Comparison of ENCODE assay signal across 8 cellular contexts in genomic region chr19:32407004-32407992, GRCh38. TPM values are rescaled to one million over a fixed set of nuclear protein-coding genes. Genes with fewer than 3 reads are reported as not detected.
DNase-seq lines count a peak whose midpoint lies in the region; ATAC-seq and TF ChIP-seq lines count a peak whose summit lies in the region.

No MANE protein-coding gene starts in this region.

- no peak for TF ChIP-seq POLR2A in prostate gland (IDR thresholded peaks at IDR 0.05)

- no peak overlapping the region for H3K9ac ChIP-seq in fibroblast of lung (ENCODE audit: insufficient read depth, low read length)

- H3K4me2 ChIP-seq in fibroblast of lung (ENCODE audit: extremely low read depth, insufficient read depth, low read length): peak overlapping the region; percentile 90

- H2AFZ ChIP-seq in fibroblast of lung (ENCODE audit: low read length): no peak overlapping the region

- H3K4me1 ChIP-seq in fibroblast of lung (ENCODE audit: control insufficient read depth, extremely low read depth, insufficient read depth, low read length) (peaks cover 3% of the 10 kb centered on the region), prostate gland (replicated peaks) (peaks cover 5% of the 10 kb centered on the region)

- DNase-seq in HCEC 1CT (peak; percentile 56), RPMI7951 (ENCODE audit: low read depth) (peak; percentile 58), fibroblast of lung (ENCODE audit: low read depth in 2 of 2) (peak; percentile 61 to 70), prostate gland (ENCODE audit: low spot score) (peak; percentile 58)
- no peak for DNase-seq in stimulated activated CD4-positive, alpha-beta T cell treated with anti-CD3 and anti-CD28 coated beads, Interleukin-4, amount 100 ng/mL, for 24 hours
- DNase-seq in activated effector memory CD4-positive, alpha-beta T cell treated with anti-CD3 and anti-CD28 coated beads, Interleukin-2, amount 50 U/mL, for 16 hours: no peak

- H4K20me1 ChIP-seq in fibroblast of lung (ENCODE audit: control insufficient read depth, extremely low read depth, insufficient read depth, low read length): no peaks in the 10 kb centered on the region

- H3K79me2 ChIP-seq in fibroblast of lung (ENCODE audit: control insufficient read depth, insufficient read depth, low read length): peaks cover 11% of the 10 kb centered on the region

- H3K9me3 ChIP-seq in fibroblast of lung (ENCODE audit: control insufficient read depth, insufficient read depth, low read depth, low read length) (no peaks in the 10 kb centered on the region), prostate gland (no peaks in the 10 kb centered on the region)

- H3K27me3 ChIP-seq in fibroblast of lung (ENCODE audit: control insufficient read depth, insufficient read depth, low read length): no peaks in the 10 kb centered on the region
- H3K27me3 ChIP-seq in prostate gland (replicated peaks; ENCODE audit: insufficient read depth): no peaks in the 10 kb centered on the region

- TF ChIP-seq CTCF in fibroblast of lung (conservative IDR thresholded peaks at IDR 0.05 in 1 of 2, IDR thresholded peaks at IDR 0.05 in 1 of 2; ENCODE audit: low read depth in 1 of 2, low read length in 2 of 2) (no peak), prostate gland (IDR thresholded peaks at IDR 0.05) (no peak)

- H3K27ac ChIP-seq in fibroblast of lung (ENCODE audit: insufficient read depth, low read length) (peak overlapping the region; percentile 96), prostate gland (peak overlapping the region; percentile 98 to 99)

- peak overlapping the region; percentile 66 to 83 (median 76) for H3K4me3 ChIP-seq in fibroblast of lung (replicated peaks in 1 of 4; ENCODE audit: control extremely low read depth in 1 of 4, insufficient read depth in 1 of 4, low read depth in 3 of 4, low read length in 4 of 4)
- H3K4me3 ChIP-seq in prostate gland: no peak overlapping the region

- H3K36me3 ChIP-seq in fibroblast of lung (ENCODE audit: control insufficient read depth, insufficient read depth, low read length) (no peaks in the 10 kb centered on the region), prostate gland (peaks cover 0 to 5% of the 10 kb centered on the region in 2 donors)

- ATAC-seq in GM18502 (IDR thresholded peaks at IDR 0.05; ENCODE audit: poor library complexity, unreplicated experiment): no peak
- no peak for ATAC-seq in HG03139 (IDR thresholded peaks at IDR 0.05; ENCODE audit: unreplicated experiment)

- intact Hi-C loops in prostate gland (cut with DNase I): loop anchor here (5.0 to 10.0 kb wide), 2 partner anchors 60 to 268 kb away; partner anchors contain the start of genes ANKRD27, RGS9BP and ZNF507

- WGBS in prostate gland: 68% methylated on average over 19 of the region's 19 CpGs

RNA-seq across cellular contexts. Expression of gene DPY19L3, which starts 1.7 kb away (rescaled TPM):
- total RNA-seq in RPMI7951 (2014; rRNA removed; shearing (Covaris generic)): 7.9 and 13.9 TPM in 2 replicates
- total RNA-seq in fibroblast of lung: 17.5 and 18.8 TPM in 2 replicates
- 24.2 and 31.9 TPM in 2 replicates for polyA plus RNA-seq in fibroblast of lung
- 11.3 and 15.3 TPM in 2 replicates for polyA plus RNA-seq in fibroblast of lung (2012)
- polyA minus RNA-seq in fibroblast of lung (ENCODE audit: low replicate concordance): 46.6 and 80.8 TPM in 2 replicates
- 10 to 100 TPM; 53.0 to 66.5 TPM for total RNA-seq in prostate gland

Comparison
In these comparisons a context has a peak if more than half of its experiments do, and no peak if none do; other contexts are left out.
1. DNase-seq: peak in HCEC 1CT (single experiment), RPMI7951 (single experiment), fibroblast of lung (2 of 2) and prostate gland (single experiment); none in stimulated activated CD4-positive, alpha-beta T cell treated with anti-CD3 and anti-CD28 coated beads, Interleukin-4, amount 100 ng/mL, for 24 hours (single experiment) and activated effector memory CD4-positive, alpha-beta T cell treated with anti-CD3 and anti-CD28 coated beads, Interleukin-2, amount 50 U/mL, for 16 hours (single experiment).
2. H3K4me3 ChIP-seq: peak in fibroblast of lung (4 of 4); none in prostate gland (0 of 2).